Comparison of ENCODE assay signal across 8 cellular contexts in the genomic region with DNA sequence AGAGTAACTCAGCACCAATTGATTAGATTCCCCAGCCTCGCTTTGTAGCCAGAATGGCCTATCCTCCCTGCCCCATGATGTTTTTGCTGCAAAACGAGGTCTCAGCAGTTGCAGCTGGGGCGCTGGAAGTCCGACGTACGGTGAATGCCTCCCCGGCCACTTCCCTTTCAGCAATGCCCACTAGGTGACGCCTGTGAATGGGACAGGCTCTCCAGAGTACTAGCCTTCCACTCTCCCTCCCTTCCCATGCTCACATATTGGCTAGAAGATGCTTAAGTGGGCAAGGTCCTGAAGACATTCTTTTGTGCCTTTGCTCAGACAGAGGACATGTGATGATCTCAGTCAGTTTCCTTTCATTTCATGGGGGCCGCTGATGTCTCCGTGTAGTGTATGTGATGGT. TPM values are rescaled to one million over a fixed set of nuclear protein-coding genes. Genes with fewer than 3 reads are reported as not detected.
DNase-seq lines count a peak whose midpoint lies in the region; ATAC-seq and TF ChIP-seq lines count a peak whose summit lies in the region.

No MANE protein-coding gene starts in this region.

- H3K27ac ChIP-seq in brain microvascular endothelial cell: no peak overlapping the region

- no peaks in the 10 kb centered on the region for H3K36me3 ChIP-seq in brain microvascular endothelial cell (replicated peaks)

- in situ Hi-C loops in brain microvascular endothelial cell (cut with HindIII; ENCODE audit: low pct_ligation_motif_present, low sequenced_read_pairs): no loop called here

- peak; percentile 73 for DNase-seq in Ammon's horn (ENCODE audit: low spot score)
- peak; percentile 68 for DNase-seq in HT1080 (ENCODE audit: low read depth)
- peak; percentile 30 for DNase-seq in brain microvascular endothelial cell
- DNase-seq in lung microvascular endothelial cell (ENCODE audit: low read depth in 2 of 2): peak; percentile 7 to 28
- DNase-seq in NCI-H1092 treated with DMSO at 0.1 percent for 48 hours (lab: John Stamatoyannopoulos, UW): no peak
- no peak for DNase-seq in DMS79 (lab: John Stamatoyannopoulos, UW)

- no peaks in the 10 kb centered on the region for H3K27me3 ChIP-seq in brain microvascular endothelial cell (replicated peaks)

- no peak overlapping the region for H3K4me3 ChIP-seq in brain microvascular endothelial cell (ENCODE audit: low read depth, low read length)

- peak; percentile 45 for TF ChIP-seq CTCF in brain microvascular endothelial cell (IDR thresholded peaks at IDR 0.05; ENCODE audit: low read depth, low read length, missing control alignments)

- no peak for ATAC-seq in GM21528 (IDR thresholded peaks at IDR 0.05; ENCODE audit: low FRiP score, unreplicated experiment)
- no peak for ATAC-seq in HG02870 (IDR thresholded peaks at IDR 0.05; ENCODE audit: unreplicated experiment)

RNA-seq across cellular contexts. Expression of a gene that starts 50.8 kb away (rescaled TPM):
- not detected in 2 replicates for total RNA-seq in HT1080 (2014; rRNA removed; shearing (Covaris generic))
- polyA plus RNA-seq in HT1080 (2015; cell fraction: cytosol; rRNA removed): not detected in 2 replicates
- polyA plus RNA-seq in HT1080 (2015; cell fraction: nucleus; rRNA removed): not detected in 2 replicates
- total RNA-seq in lung microvascular endothelial cell: not detected in 2 replicates

Comparison
In these comparisons a context has a peak if more than half of its experiments do, and no peak if none do; other contexts are left out.
1. DNase-seq: peak in Ammon's horn (single experiment), HT1080 (single experiment), brain microvascular endothelial cell (single experiment) and lung microvascular endothelial cell (2 of 2); none in NCI-H1092 treated with DMSO at 0.1 percent for 48 hours (single experiment) and DMS79 (single experiment).